ENCODE assay signal across 16 cellular contexts in genomic region chr1:84665703-84666317, GRCh38. TPM values are rescaled to one million over a fixed set of nuclear protein-coding genes. Genes with fewer than 3 reads are reported as not detected.
A peak's percentile ranks its signal among the peaks of the same experiment; 100 is the strongest.
DNase-seq lines count a peak whose midpoint lies in the region; ATAC-seq and TF ChIP-seq lines count a peak whose summit lies in the region.
"Had no signal": no experiment of that assay in that cellular context is flagged by ENCODE, and none has a peak within 500 bp of the region (broad histone marks: within the 10 kb centered on the region; RNA-seq: fewer than 3 reads in every experiment).

No MANE protein-coding gene starts in this region.

- no peaks in the 10 kb centered on the region for H3K4me1 Mint-ChIP-seq in stimulated activated naive B cell treated with anti-CD40 and anti-IgM and Interleukin-4, amounts not matched to agents 10 μg/mL and 1 μg/mL and 100 μg/mL, for 72 hours
- H3K4me1 Mint-ChIP-seq: activated CD4-positive, alpha-beta T cell treated with anti-CD3 and anti-CD28 coated beads, Interleukin-2, amount 10 ng/mL, durations not matched to agents 7 days and 5 days had no signal

- peaks cover 46% of the 10 kb centered on the region for H3K36me3 ChIP-seq in RWPE2 (ENCODE audit: low read depth)
- H3K36me3 ChIP-seq: BE2C had no signal

- H3K36me3 Mint-ChIP-seq in stimulated activated naive B cell treated with anti-CD40 and anti-IgM and Interleukin-4, amounts not matched to agents 10 μg/mL and 1 μg/mL and 100 μg/mL, for 72 hours, result peaks cover 3 to 4% of the 10 kb centered on the region in 2 donors

- H3K4me3 ChIP-seq in RWPE2 (ENCODE audit: severe bottlenecking), result no peak overlapping the region
- H3K4me3 ChIP-seq: coronary artery had no signal

- no peaks in the 10 kb centered on the region for H3K9me3 ChIP-seq in RWPE2 (ENCODE audit: severe bottlenecking)
- H3K9me3 ChIP-seq: BE2C had no signal

- DNase-seq in EL (peak; percentile 38), HT1080 (ENCODE audit: low read depth) (peak; percentile 52), RWPE2 (ENCODE audit: low spot score) (no peak), fibroblast of the conjunctiva (ENCODE audit: low read depth) (peak; percentile 62), NCI-H128 (lab: John Stamatoyannopoulos, UW; ENCODE audit: unreplicated experiment) (no peak)
- no peak for DNase-seq in stimulated activated naive B cell treated with anti-CD40 and anti-IgM and Interleukin-4, amounts not matched to agents 10 μg/mL and 1 μg/mL and 100 μg/mL, for 72 hours
- DNase-seq in stimulated activated CD8-positive, alpha-beta memory T cell treated with anti-CD3 and anti-CD28 coated beads, Interleukin-4, amount 100 ng/mL, for 48 hours, result no peak
- DNase-seq: activated CD4-positive, alpha-beta T cell treated with anti-CD3 and anti-CD28 coated beads, Interleukin-2, amount 10 ng/mL, durations not matched to agents 7 days and 5 days; activated naive CD4-positive, alpha-beta T cell; BE2C; GOT3; left ventricle myocardium superior; NCI-H526 treated with DMSO at 0.1 percent for 48 hours; occipital lobe; right cardiac atrium had no signal

- H3K4me1 ChIP-seq in RWPE2 (ENCODE audit: insufficient read depth, poor library complexity, severe bottlenecking), result peaks cover 16% of the 10 kb centered on the region
- H3K4me1 ChIP-seq: BE2C had no signal

- no peak overlapping the region for H3K4me3 Mint-ChIP-seq in stimulated activated naive B cell treated with anti-CD40 and anti-IgM and Interleukin-4, amounts not matched to agents 10 μg/mL and 1 μg/mL and 100 μg/mL, for 72 hours
- H3K4me3 Mint-ChIP-seq: activated CD4-positive, alpha-beta T cell treated with anti-CD3 and anti-CD28 coated beads, Interleukin-2, amount 10 ng/mL, durations not matched to agents 7 days and 5 days had no signal

- ATAC-seq in RWPE2 (ENCODE audit: low read depth), result peak; percentile 78
- ATAC-seq in stimulated activated naive B cell treated with anti-CD40 and anti-IgM and Interleukin-4, amounts not matched to agents 10 μg/mL and 1 μg/mL and 100 μg/mL, for 72 hours (replicated peaks), result no peak
- ATAC-seq: left ventricle myocardium superior, right cardiac atrium had no signal

- H3K27me3 ChIP-seq in RWPE2 (ENCODE audit: insufficient read depth, poor library complexity, severe bottlenecking), result no peaks in the 10 kb centered on the region
- H3K27me3 ChIP-seq: BE2C had no signal

- TF ChIP-seq CTCF in RWPE2 (IDR thresholded peaks at IDR 0.05; ENCODE audit: poor library complexity, severe bottlenecking), result no peak

- no peaks in the 10 kb centered on the region for H3K9me3 Mint-ChIP-seq in stimulated activated naive B cell treated with anti-CD40 and anti-IgM and Interleukin-4, amounts not matched to agents 10 μg/mL and 1 μg/mL and 100 μg/mL, for 72 hours
- H3K9me3 Mint-ChIP-seq: activated CD4-positive, alpha-beta T cell treated with anti-CD3 and anti-CD28 coated beads, Interleukin-2, amount 10 ng/mL, durations not matched to agents 7 days and 5 days had no signal

- peak overlapping the region; percentile 44 for H3K27ac ChIP-seq in RWPE2 (ENCODE audit: poor library complexity, severe bottlenecking)
- H3K27ac ChIP-seq: coronary artery had no signal

- no peak overlapping the region for H3K27ac Mint-ChIP-seq in stimulated activated naive B cell treated with anti-CD40 and anti-IgM and Interleukin-4, amounts not matched to agents 10 μg/mL and 1 μg/mL and 100 μg/mL, for 72 hours
- H3K27ac Mint-ChIP-seq: activated CD4-positive, alpha-beta T cell treated with anti-CD3 and anti-CD28 coated beads, Interleukin-2, amount 10 ng/mL, durations not matched to agents 7 days and 5 days had no signal

- H3K27me3 Mint-ChIP-seq in stimulated activated naive B cell treated with anti-CD40 and anti-IgM and Interleukin-4, amounts not matched to agents 10 μg/mL and 1 μg/mL and 100 μg/mL, for 72 hours, result no peaks in the 10 kb centered on the region
- H3K27me3 Mint-ChIP-seq: activated CD4-positive, alpha-beta T cell treated with anti-CD3 and anti-CD28 coated beads, Interleukin-2, amount 10 ng/mL, durations not matched to agents 7 days and 5 days had no signal

RNA-seq across cellular contexts. Expression of gene SSX2IP, which starts 24.5 kb away (rescaled TPM):
- 18.6 and 21.4 TPM in 2 replicates for total RNA-seq in HT1080 (2014; rRNA removed; shearing (Covaris generic))
- polyA plus RNA-seq in HT1080 (2015; cell fraction: cytosol; rRNA removed), result 13.3 and 17.8 TPM in 2 replicates
- polyA plus RNA-seq in HT1080 (2015; cell fraction: nucleus; rRNA removed), result 10.5 and 11.3 TPM in 2 replicates

Comparison
In these comparisons a context has a peak if more than half of its experiments do, and no peak if none do; other contexts are left out.
1. DNase-seq: peak in EL (single experiment), HT1080 (single experiment) and fibroblast of the conjunctiva (single experiment); none in RWPE2 (single experiment), stimulated activated naive B cell treated with anti-CD40 and anti-IgM and Interleukin-4, amounts not matched to agents 10 μg/mL and 1 μg/mL and 100 μg/mL, for 72 hours (single experiment), stimulated activated CD8-positive, alpha-beta memory T cell treated with anti-CD3 and anti-CD28 coated beads, Interleukin-4, amount 100 ng/mL, for 48 hours (single experiment) and NCI-H128 (single experiment).